Comparison of ENCODE assay signal across 8 cellular contexts in genomic region chr2:186460465-186460864, GRCh38. TPM values are rescaled to one million over a fixed set of nuclear protein-coding genes. Genes with fewer than 3 reads are reported as not detected.
DNase-seq lines count a peak whose midpoint lies in the region; ATAC-seq and TF ChIP-seq lines count a peak whose summit lies in the region.

No MANE protein-coding gene starts in this region.

- no peaks in the 10 kb centered on the region for H3K9me3 ChIP-seq in CD8-positive, alpha-beta T cell (ENCODE audit: low read length)
- no peaks in the 10 kb centered on the region for H3K9me3 ChIP-seq in adipocyte (ENCODE audit: control insufficient read depth, low read length)

- H3K36me3 ChIP-seq in CD8-positive, alpha-beta T cell (ENCODE audit: insufficient read depth, low read length): no peaks in the 10 kb centered on the region
- no peaks in the 10 kb centered on the region for H3K36me3 ChIP-seq in adipocyte (ENCODE audit: control insufficient read depth, insufficient read depth, low read length, severe bottlenecking)

- ATAC-seq in CD8-positive, alpha-beta T cell: no peak
- ATAC-seq in GM19395 (IDR thresholded peaks at IDR 0.05; ENCODE audit: unreplicated experiment): peak; percentile 87
- peak; percentile 71 for ATAC-seq in HG03520 (IDR thresholded peaks at IDR 0.05; ENCODE audit: unreplicated experiment)

- peaks cover 11% of the 10 kb centered on the region for H3K36me3 Mint-ChIP-seq in CD8-positive, alpha-beta T cell
- H3K36me3 Mint-ChIP-seq in nephron (ENCODE audit: low read depth): peaks cover 2% of the 10 kb centered on the region

- no peaks in the 10 kb centered on the region for H3K27me3 Mint-ChIP-seq in CD8-positive, alpha-beta T cell (ENCODE audit: low read depth)
- H3K27me3 Mint-ChIP-seq in nephron (ENCODE audit: low read depth): no peaks in the 10 kb centered on the region

- no peak for DNase-seq in CD8-positive, alpha-beta T cell
- DNase-seq in adipocyte (ENCODE audit: low read depth) (peak; percentile 46), cortex of kidney (lab: John Stamatoyannopoulos, UW) (no peak), midbrain (lab: John Stamatoyannopoulos, UW) (no peak)
- DNase-seq in activated CD4-positive, alpha-beta T cell treated with anti-CD3 and anti-CD28 coated beads for 4 hours: no peak

- POLR2A ChIA-PET in CD8-positive, alpha-beta T cell (lab: Charles Lee): no interaction called here

- no peaks in the 10 kb centered on the region for H3K27me3 ChIP-seq in CD8-positive, alpha-beta T cell (ENCODE audit: insufficient read depth, low read length)
- H3K27me3 ChIP-seq in adipocyte (replicated peaks; ENCODE audit: control insufficient read depth, insufficient read depth, low read length): no peaks in the 10 kb centered on the region

- no peak overlapping the region for H3K27ac Mint-ChIP-seq in CD8-positive, alpha-beta T cell
- no peak overlapping the region for H3K27ac Mint-ChIP-seq in nephron

- TF ChIP-seq CTCF in CD8-positive, alpha-beta T cell (IDR thresholded peaks at IDR 0.05): peak; percentile 37
- peak; percentile 42 to 51 (median 43) for TF ChIP-seq CTCF in nephron (IDR thresholded peaks at IDR 0.05; ENCODE audit: unreplicated experiment in 3 of 3)

- no peaks in the 10 kb centered on the region for H3K4me1 ChIP-seq in CD8-positive, alpha-beta T cell (ENCODE audit: insufficient read depth, low read length)
- peaks cover 16% of the 10 kb centered on the region for H3K4me1 ChIP-seq in adipocyte (ENCODE audit: control insufficient read depth, insufficient read depth, low read length)

- peaks cover 2% of the 10 kb centered on the region for H3K4me1 Mint-ChIP-seq in CD8-positive, alpha-beta T cell (ENCODE audit: low read depth)
- H3K4me1 Mint-ChIP-seq in nephron: no peaks in the 10 kb centered on the region

- peak overlapping the region; percentile 67 for H3K9ac ChIP-seq in adipocyte (ENCODE audit: low read length)

- CTCF ChIA-PET in CD8-positive, alpha-beta T cell (lab: Charles Lee): no interaction called here

- H3K4me3 ChIP-seq in CD8-positive, alpha-beta T cell (ENCODE audit: low read depth, low read length): no peak overlapping the region
- H3K4me3 ChIP-seq in adipocyte (ENCODE audit: low read length): peak overlapping the region; percentile 50

- H3K4me3 Mint-ChIP-seq in CD8-positive, alpha-beta T cell: no peak overlapping the region
- H3K4me3 Mint-ChIP-seq in nephron: no peak overlapping the region

- intact Hi-C loops in CD8-positive, alpha-beta T cell (cut with DNase I, micrococcal nuclease): no loop called here

- no peak overlapping the region for H3K27ac ChIP-seq in CD8-positive, alpha-beta T cell (ENCODE audit: low read depth, low read length)

- H3K9me3 Mint-ChIP-seq in CD8-positive, alpha-beta T cell: no peaks in the 10 kb centered on the region
- no peaks in the 10 kb centered on the region for H3K9me3 Mint-ChIP-seq in nephron

RNA-seq across cellular contexts. Expression of gene ZC3H15, which starts 25.6 kb away (rescaled TPM):
- 100 to 1,000 TPM; 146 to 151 TPM for total RNA-seq in CD8-positive, alpha-beta T cell
